Comparison of ENCODE assay signal across 36 cellular contexts in the genomic region with DNA sequence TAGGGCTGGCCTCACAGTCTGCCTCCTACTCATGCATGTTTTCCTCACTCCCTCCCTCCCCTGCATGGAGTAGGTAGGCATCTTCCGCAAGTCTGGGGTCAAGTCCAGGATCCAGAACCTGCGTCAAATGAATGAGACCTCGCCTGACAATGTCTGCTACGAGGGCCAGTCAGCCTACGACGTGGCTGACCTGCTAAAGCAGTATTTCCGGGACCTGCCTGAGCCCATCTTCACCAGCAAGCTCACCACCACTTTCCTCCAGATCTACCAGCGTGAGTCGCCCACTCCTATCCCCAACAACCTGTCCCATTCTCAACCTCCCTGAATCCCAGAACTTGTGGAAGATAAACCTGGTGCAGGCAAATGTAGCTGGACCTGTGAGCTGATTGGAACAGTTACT.
"Had no signal": no experiment of that assay in that cellular context is flagged by ENCODE, and none has a peak within 500 bp of the region (broad histone marks: within the 10 kb centered on the region; RNA-seq: fewer than 3 reads in every experiment).

No MANE protein-coding gene starts in this region.

- H3K27me3 Mint-ChIP-seq: activated B cell treated with CpG ODN at 0.5 μM for 24 hours; activated CD4-positive, alpha-beta memory T cell treated with anti-CD3 and anti-CD28 coated beads for 36 hours; activated CD4-positive, alpha-beta T cell treated with anti-CD3 and anti-CD28 coated beads, Interleukin-2, amount 10 ng/mL, durations not matched to agents 24 days and 14 days; activated CD8-positive, alpha-beta memory T cell treated with anti-CD3 and anti-CD28 coated beads, Interleukin-2, amount 10 ng/mL, durations not matched to agents 7 days and 5 days; activated naive CD4-positive, alpha-beta T cell treated with anti-CD3 and anti-CD28 coated beads, Interleukin-2, amount 10 ng/mL, durations not matched to agents 7 days and 5 days; activated naive CD4-positive, alpha-beta T cell treated with anti-CD3 and anti-CD28 coated beads, Interleukin-2, amount 50 U/mL, for 24 hours; activated naive CD8-positive, alpha-beta T cell; activated naive CD8-positive, alpha-beta T cell treated with anti-CD3 and anti-CD28 coated beads, Interleukin-2, amount 10 ng/mL, durations not matched to agents 7 days and 5 days; activated naive CD8-positive, alpha-beta T cell treated with anti-CD3 and anti-CD28 coated beads, Interleukin-2, amount 50 U/mL, for 24 hours had no signal

- H3K27ac ChIP-seq: ascending aorta, body of pancreas, brain microvascular endothelial cell, breast epithelium, VCaP had no signal

- FAIRE-seq: TTC549 had no signal

- H3K27ac Mint-ChIP-seq: activated B cell treated with CpG ODN at 0.5 μM for 24 hours; activated CD4-positive, alpha-beta memory T cell treated with anti-CD3 and anti-CD28 coated beads for 36 hours; activated CD4-positive, alpha-beta T cell treated with anti-CD3 and anti-CD28 coated beads, Interleukin-2, amount 10 ng/mL, durations not matched to agents 24 days and 14 days; activated CD8-positive, alpha-beta memory T cell treated with anti-CD3 and anti-CD28 coated beads, Interleukin-2, amount 10 ng/mL, durations not matched to agents 7 days and 5 days; activated CD8-positive, alpha-beta T cell treated with anti-CD3 and anti-CD28 coated beads, Interleukin-2, amount 10 ng/mL, durations not matched to agents 7 days and 5 days; activated naive CD4-positive, alpha-beta T cell treated with anti-CD3 and anti-CD28 coated beads, Interleukin-2, amount 10 ng/mL, durations not matched to agents 7 days and 5 days; activated naive CD4-positive, alpha-beta T cell treated with anti-CD3 and anti-CD28 coated beads, Interleukin-2, amount 50 U/mL, for 24 hours; activated naive CD8-positive, alpha-beta T cell; activated naive CD8-positive, alpha-beta T cell treated with anti-CD3 and anti-CD28 coated beads, Interleukin-2, amount 10 ng/mL, durations not matched to agents 7 days and 5 days; activated naive CD8-positive, alpha-beta T cell treated with anti-CD3 and anti-CD28 coated beads, Interleukin-2, amount 50 U/mL, for 24 hours; activated T-cell treated with anti-CD3 and anti-CD28 coated beads, Interleukin-2, amount 50 U/mL, for 24 hours; activated T-helper 2 cell treated with anti-CD3 and anti-CD28 coated beads, Interferon-gamma antibody, Interleukin-2, Interleukin-4, amounts not matched to agents 10 μg/mL and 5 μg/mL and 100 μg/mL, durations not matched to agents 14 hours and 24 hours and 36 hours; T-helper 1 cell treated with Interleukin-12 subunit alpha and Interleukin-12 subunit beta and Interleukin-4 antibody, amounts not matched to agents 30 μg/mL and 1 μg/mL, for 36 hours; T-helper 2 cell treated with Interferon-gamma antibody and Interleukin-4, amounts not matched to agents 5 μg/mL and 100 μg/mL, for 36 hours had no signal

- H3K4me1 Mint-ChIP-seq: activated B cell treated with CpG ODN at 0.5 μM for 24 hours; activated CD4-positive, alpha-beta T cell treated with anti-CD3 and anti-CD28 coated beads, Interleukin-2, amount 10 ng/mL, durations not matched to agents 24 days and 14 days; activated CD8-positive, alpha-beta memory T cell treated with anti-CD3 and anti-CD28 coated beads, Interleukin-2, amount 10 ng/mL, durations not matched to agents 7 days and 5 days; activated naive CD4-positive, alpha-beta T cell treated with anti-CD3 and anti-CD28 coated beads, Interleukin-2, amount 10 ng/mL, durations not matched to agents 7 days and 5 days; activated naive CD4-positive, alpha-beta T cell treated with anti-CD3 and anti-CD28 coated beads, Interleukin-2, amount 50 U/mL, for 24 hours; activated naive CD8-positive, alpha-beta T cell treated with anti-CD3 and anti-CD28 coated beads, Interleukin-2, amount 10 ng/mL, durations not matched to agents 7 days and 5 days; activated naive CD8-positive, alpha-beta T cell treated with anti-CD3 and anti-CD28 coated beads, Interleukin-2, amount 50 U/mL, for 24 hours had no signal

- H3K36me3 Mint-ChIP-seq: activated CD4-positive, alpha-beta memory T cell treated with anti-CD3 and anti-CD28 coated beads for 36 hours; activated CD8-positive, alpha-beta memory T cell treated with anti-CD3 and anti-CD28 coated beads, Interleukin-2, amount 10 ng/mL, durations not matched to agents 7 days and 5 days; activated naive CD4-positive, alpha-beta T cell treated with anti-CD3 and anti-CD28 coated beads, Interleukin-2, amount 10 ng/mL, durations not matched to agents 7 days and 5 days; activated naive CD4-positive, alpha-beta T cell treated with anti-CD3 and anti-CD28 coated beads, Interleukin-2, amount 50 U/mL, for 24 hours; activated naive CD8-positive, alpha-beta T cell; activated naive CD8-positive, alpha-beta T cell treated with anti-CD3 and anti-CD28 coated beads, Interleukin-2, amount 10 ng/mL, durations not matched to agents 7 days and 5 days had no signal

- H3K9me3 Mint-ChIP-seq: activated B cell treated with CpG ODN at 0.5 μM for 24 hours; activated CD4-positive, alpha-beta memory T cell treated with anti-CD3 and anti-CD28 coated beads for 36 hours; activated CD4-positive, alpha-beta T cell treated with anti-CD3 and anti-CD28 coated beads, Interleukin-2, amount 10 ng/mL, durations not matched to agents 24 days and 14 days; activated naive CD4-positive, alpha-beta T cell treated with anti-CD3 and anti-CD28 coated beads, Interleukin-2, amount 10 ng/mL, durations not matched to agents 7 days and 5 days; activated naive CD4-positive, alpha-beta T cell treated with anti-CD3 and anti-CD28 coated beads, Interleukin-2, amount 50 U/mL, for 24 hours; activated naive CD8-positive, alpha-beta T cell treated with anti-CD3 and anti-CD28 coated beads, Interleukin-2, amount 10 ng/mL, durations not matched to agents 7 days and 5 days; activated naive CD8-positive, alpha-beta T cell treated with anti-CD3 and anti-CD28 coated beads, Interleukin-2, amount 50 U/mL, for 24 hours; activated T-cell treated with anti-CD3 and anti-CD28 coated beads, Interleukin-2, amount 50 U/mL, for 24 hours; activated T-helper 2 cell treated with anti-CD3 and anti-CD28 coated beads, Interferon-gamma antibody, Interleukin-2, Interleukin-4, amounts not matched to agents 10 μg/mL and 5 μg/mL and 100 μg/mL, durations not matched to agents 14 hours and 24 hours and 36 hours; T-helper 1 cell treated with Interleukin-12 subunit alpha and Interleukin-12 subunit beta and Interleukin-4 antibody, amounts not matched to agents 30 μg/mL and 1 μg/mL, for 36 hours; T-helper 2 cell treated with Interferon-gamma antibody and Interleukin-4, amounts not matched to agents 5 μg/mL and 100 μg/mL, for 36 hours had no signal

- H3K4me3 Mint-ChIP-seq: activated B cell treated with CpG ODN at 0.5 μM for 24 hours; activated CD4-positive, alpha-beta memory T cell treated with anti-CD3 and anti-CD28 coated beads for 36 hours; activated CD4-positive, alpha-beta T cell treated with anti-CD3 and anti-CD28 coated beads, Interleukin-2, amount 10 ng/mL, durations not matched to agents 24 days and 14 days; activated CD8-positive, alpha-beta memory T cell treated with anti-CD3 and anti-CD28 coated beads, Interleukin-2, amount 10 ng/mL, durations not matched to agents 7 days and 5 days; activated CD8-positive, alpha-beta T cell treated with anti-CD3 and anti-CD28 coated beads, Interleukin-2, amount 10 ng/mL, durations not matched to agents 7 days and 5 days; activated naive CD4-positive, alpha-beta T cell treated with anti-CD3 and anti-CD28 coated beads, Interleukin-2, amount 10 ng/mL, durations not matched to agents 7 days and 5 days; activated naive CD4-positive, alpha-beta T cell treated with anti-CD3 and anti-CD28 coated beads, Interleukin-2, amount 50 U/mL, for 24 hours; activated naive CD8-positive, alpha-beta T cell; activated naive CD8-positive, alpha-beta T cell treated with anti-CD3 and anti-CD28 coated beads, Interleukin-2, amount 10 ng/mL, durations not matched to agents 7 days and 5 days; activated naive CD8-positive, alpha-beta T cell treated with anti-CD3 and anti-CD28 coated beads, Interleukin-2, amount 50 U/mL, for 24 hours; activated T-cell treated with anti-CD3 and anti-CD28 coated beads, Interleukin-2, amount 50 U/mL, for 24 hours; T-helper 1 cell treated with Interleukin-12 subunit alpha and Interleukin-12 subunit beta and Interleukin-4 antibody, amounts not matched to agents 30 μg/mL and 1 μg/mL, for 36 hours; T-helper 2 cell treated with Interferon-gamma antibody and Interleukin-4, amounts not matched to agents 5 μg/mL and 100 μg/mL, for 36 hours had no signal

- H3K27me3 ChIP-seq: ascending aorta, body of pancreas, brain microvascular endothelial cell had no signal

- H3K4me3 ChIP-seq: ascending aorta, body of pancreas, breast epithelium had no signal

- ATAC-seq: activated CD8-positive, alpha-beta memory T cell treated with anti-CD3 and anti-CD28 coated beads, Interleukin-2, amount 10 ng/mL, durations not matched to agents 7 days and 5 days; activated CD8-positive, alpha-beta T cell treated with anti-CD3 and anti-CD28 coated beads, Interleukin-2, amount 10 ng/mL, durations not matched to agents 7 days and 5 days; activated naive CD8-positive, alpha-beta T cell treated with anti-CD3 and anti-CD28 coated beads, Interleukin-2, amount 50 U/mL, for 24 hours; body of pancreas had no signal

- H3K4me1 ChIP-seq: ascending aorta, body of pancreas, breast epithelium had no signal

- H3K36me3 ChIP-seq: brain microvascular endothelial cell, breast epithelium had no signal

- H3K9me3 ChIP-seq: ascending aorta, body of pancreas, breast epithelium had no signal

- DNase-seq: activated B cell treated with CpG ODN at 0.5 μM for 24 hours; activated CD4-positive, alpha-beta memory T cell treated with anti-CD3 and anti-CD28 coated beads for 36 hours; activated CD4-positive, alpha-beta T cell treated with anti-CD3 and anti-CD28 coated beads for 4 hours; activated CD4-positive, alpha-beta T cell treated with anti-CD3 and anti-CD28 coated beads, Interleukin-2, amount 10 ng/mL, durations not matched to agents 24 days and 14 days; activated CD4-positive, alpha-beta T cell treated with anti-CD3 and anti-CD28 coated beads, Interleukin-2, amount 50 U/mL, for 1 hour; activated CD4-positive, alpha-beta T cell treated with anti-CD3 and anti-CD28 coated beads, Interleukin-2, amount 50 U/mL, for 4 hours; activated CD4-positive, CD25-positive, alpha-beta regulatory T cell treated with anti-CD3 and anti-CD28 coated beads, Interleukin-2, amount 50 U/mL, for 72 hours; activated CD8-positive, alpha-beta memory T cell treated with anti-CD3 and anti-CD28 coated beads for 24 hours; activated CD8-positive, alpha-beta memory T cell treated with anti-CD3 and anti-CD28 coated beads, Interleukin-2, amount 10 ng/mL, durations not matched to agents 7 days and 5 days; activated CD8-positive, alpha-beta memory T cell treated with anti-CD3 and anti-CD28 coated beads, Interleukin-2, amount 50 U/mL, for 48 hours; activated CD8-positive, alpha-beta T cell treated with anti-CD3 and anti-CD28 coated beads, Interleukin-2, amount 10 ng/mL, durations not matched to agents 7 days and 5 days; activated effector memory CD4-positive, alpha-beta T cell treated with Interleukin-2 at 50 U/mL for 16 hours; activated gamma-delta T cell; activated naive CD4-positive, alpha-beta T cell treated with anti-CD3 and anti-CD28 coated beads, Interleukin-2, amount 10 ng/mL, durations not matched to agents 7 days and 5 days; activated naive CD4-positive, alpha-beta T cell treated with Interleukin-2 at 50 U/mL for 16 hours; activated naive CD8-positive, alpha-beta T cell treated with anti-CD3 and anti-CD28 coated beads, Interleukin-2, amount 10 ng/mL, durations not matched to agents 7 days and 5 days; activated naive CD8-positive, alpha-beta T cell treated with anti-CD3 and anti-CD28 coated beads, Interleukin-2, amount 50 U/mL, for 24 hours; activated T-cell treated with anti-CD3 and anti-CD28 coated beads, Interleukin-2, amount 50 U/mL, for 48 hours; amygdala; anterior cingulate cortex; brain microvascular endothelial cell; central memory CD4-positive, alpha-beta T cell; T-helper 1 cell; T-helper 2 cell; T-helper 9 cell had no signal
